ENCODE assay signal across 8 cellular contexts in the genomic region with DNA sequence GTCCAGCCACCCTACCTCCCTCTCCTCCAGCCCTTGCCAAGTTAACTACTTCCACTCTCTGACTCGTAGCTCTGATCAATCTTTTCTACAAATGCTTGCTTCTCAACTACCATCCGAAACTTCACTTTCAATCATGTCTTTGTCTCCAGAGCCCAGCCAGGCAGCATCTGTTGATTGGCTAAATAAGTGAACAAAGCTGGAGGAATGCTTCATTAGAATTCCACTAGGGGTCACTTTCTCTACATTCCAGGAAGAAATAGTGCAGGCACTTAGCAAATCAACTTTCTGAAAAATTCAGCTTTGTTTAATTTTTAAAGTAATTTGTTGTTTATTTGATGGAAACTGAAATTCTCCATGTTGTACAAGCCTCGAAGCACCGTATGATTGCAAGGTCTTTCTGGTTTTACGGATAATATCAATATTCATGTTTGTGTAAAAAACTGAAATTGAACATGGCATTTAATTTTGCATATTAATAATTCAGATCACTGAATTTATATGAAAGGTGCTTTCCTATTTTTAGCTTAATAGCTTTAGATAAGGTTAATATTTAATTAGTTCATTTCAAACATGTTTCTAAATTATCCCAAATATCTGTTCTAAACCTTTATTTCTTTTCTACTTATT. TPM values are rescaled to one million over a fixed set of nuclear protein-coding genes. Genes with fewer than 3 reads are reported as not detected.
A peak's percentile ranks its signal among the peaks of the same experiment; 100 is the strongest.
DNase-seq lines count a peak whose midpoint lies in the region; ATAC-seq, FAIRE-seq and TF ChIP-seq lines count a peak whose summit lies in the region.

No MANE protein-coding gene starts in this region.

- 10% methylated on average over 5 of the region's 5 CpGs for WGBS in A549 (ENCODE audit: missing lambda C conversion rate)
- 61 to 67% methylated on average over 5 of the region's 5 CpGs for WGBS in upper lobe of left lung, 2 donors

- H3K4me2 ChIP-seq in A549: no peak overlapping the region

- no peaks in the 10 kb centered on the region for H3K9me3 Mint-ChIP-seq in central memory CD8-positive, alpha-beta T cell

- no peaks in the 10 kb centered on the region for H3K4me1 Mint-ChIP-seq in central memory CD8-positive, alpha-beta T cell

- H3K9me3 ChIP-seq in A549 (no peaks in the 10 kb centered on the region), upper lobe of left lung (no peaks in the 10 kb centered on the region)

- peak; percentile 67 for FAIRE-seq in A549 (lab: Jason Lieb, UNC)

- H3K36me3 ChIP-seq in upper lobe of left lung: no peaks in the 10 kb centered on the region

- H3K27me3 ChIP-seq in upper lobe of left lung: no peaks in the 10 kb centered on the region

- H3K27me3 Mint-ChIP-seq in central memory CD8-positive, alpha-beta T cell: peaks cover 2% of the 10 kb centered on the region

- H3K27ac Mint-ChIP-seq in central memory CD8-positive, alpha-beta T cell (ENCODE audit: low read depth): no peak overlapping the region

- TF ChIP-seq RAD21 in A549 (conservative IDR thresholded peaks at IDR 0.05 in 1 of 2, IDR thresholded peaks at IDR 0.05 in 1 of 2): peak; percentile 63 to 65

- no peaks in the 10 kb centered on the region for H3K36me3 Mint-ChIP-seq in central memory CD8-positive, alpha-beta T cell (ENCODE audit: insufficient read depth)

- DNase-seq in A549 (ENCODE audit: low read depth in 1 of 2, low spot score in 1 of 2): peak; percentile 47 to 53
- DNase-seq in GM04504 (ENCODE audit: low read depth): peak; percentile 20
- DNase-seq in HPDE6-E6E7 (ENCODE audit: extremely low spot score): peak; percentile 25
- peak; percentile 34 for DNase-seq in NOMO-1 treated with dmso at 0.1 percent for 144 hours (lab: John Stamatoyannopoulos, UW; ENCODE audit: unreplicated experiment)
- no peak for DNase-seq in central memory CD8-positive, alpha-beta T cell (ENCODE audit: low spot score in 2 of 2)
- DNase-seq in kidney glomerular epithelial cell (lab: John Stamatoyannopoulos, UW): peak; percentile 50
- no peak for DNase-seq in upper lobe of left lung

- CTCF ChIA-PET in A549 (lab: Yijun Ruan, JAX): interaction anchor here (0.6 to 3.2 kb wide), 17 partner anchors 8 to 1103 kb away, joined by 3 to 12 read pairs (median 3); no protein-coding TSS in a partner anchor

- H3K4me3 Mint-ChIP-seq in central memory CD8-positive, alpha-beta T cell: no peak overlapping the region

- ATAC-seq in A549 (peak; percentile 83 to 90; a peak in 5 of 6 replicates), upper lobe of left lung (ENCODE audit: low FRiP score in 2 of 2) (peak in 1 of 2 donors; percentile 64), HG03108 (IDR thresholded peaks at IDR 0.05; ENCODE audit: unreplicated experiment) (no peak)
- peak; percentile 32 for ATAC-seq in central memory CD8-positive, alpha-beta T cell (replicated peaks; ENCODE audit: extremely low read depth, poor library complexity, severe bottlenecking)

- H3K4me1 ChIP-seq in A549 (no peaks in the 10 kb centered on the region), upper lobe of left lung (peaks cover 0 to 3% (median 0%) of the 10 kb centered on the region in 4 donors)

- POLR2A ChIA-PET in A549 (lab: Yijun Ruan, JAX): no interaction called here

- H3K27ac ChIP-seq in A549 (no peak overlapping the region), upper lobe of left lung (peak overlapping the region in 3 of 4 donors; percentile 23 to 75 (median 44))

- TF ChIP-seq CTCF in A549 (IDR thresholded peaks at IDR 0.05) (peak; percentile 70), upper lobe of left lung (IDR thresholded peaks at IDR 0.05) (peak; percentile 31 to 58 (median 47))

- TF ChIP-seq POLR2A in A549 (IDR thresholded peaks at IDR 0.05; ENCODE audit: low read length): no peak
- TF ChIP-seq POLR2A in upper lobe of left lung (IDR thresholded peaks at IDR 0.05): no peak

- H3K4me3 ChIP-seq in A549 (no peak overlapping the region), upper lobe of left lung (no peak overlapping the region)

- TF ChIP-seq EP300 in A549 (IDR thresholded peaks at IDR 0.05) (no peak), upper lobe of left lung (IDR thresholded peaks at IDR 0.05) (no peak)

TF ChIP-seq in A549, 52 proteins besides CTCF, POLR2A, EP300 and RAD21:
- TF ChIP-seq SMC3 (IDR thresholded peaks at IDR 0.05): peak; percentile 51; the same call in 1 of the 3 replicates
- TF ChIP-seq CEBPB (IDR thresholded peaks at IDR 0.05): no peak

RNA-seq across cellular contexts. Expression of gene HELB, which starts 32.4 kb away (rescaled TPM):
- 5.0 and 5.6 TPM in 2 replicates for polyA plus RNA-seq in A549 (2011; rRNA removed)
- 0.78 and 0.89 TPM in 2 replicates for polyA plus RNA-seq in A549 (2012; cell fraction: cytosol; rRNA removed)
- polyA plus RNA-seq in A549 (2012; cell fraction: nucleus; rRNA removed): 1.3 and 2.3 TPM in 2 replicates
- 1.1 to 1.3 TPM (median 1.1 TPM) in 3 replicates for polyA plus RNA-seq in A549 (2017; fragmentation: RNase III; extraction: RNeasy Plus Mini Kit Qiagen cat#74134 plus additional on column Dnase treatment)
- polyA minus RNA-seq in A549 (2011; rRNA and poly(A)+ RNA removed): 10.4 and 11.1 TPM in 2 replicates
- 10 to 100 TPM in 2 of 6 donors, 1 to 10 TPM in 4; 2.0 to 16.4 (median 4.3) TPM for total RNA-seq in upper lobe of left lung

Comparison
In these comparisons a context has a peak if more than half of its experiments do, and no peak if none do; other contexts are left out.
1. DNase-seq: peak in A549 (2 of 2), GM04504 (single experiment), HPDE6-E6E7 (single experiment), NOMO-1 treated with dmso at 0.1 percent for 144 hours (single experiment) and kidney glomerular epithelial cell (single experiment); none in central memory CD8-positive, alpha-beta T cell (0 of 2) and upper lobe of left lung (0 of 2).
2. H3K27ac ChIP-seq: peak in upper lobe of left lung (3 of 4); none in A549 (0 of 2).